1 cellular context compared by ENCODE assay signal in the genomic region with DNA sequence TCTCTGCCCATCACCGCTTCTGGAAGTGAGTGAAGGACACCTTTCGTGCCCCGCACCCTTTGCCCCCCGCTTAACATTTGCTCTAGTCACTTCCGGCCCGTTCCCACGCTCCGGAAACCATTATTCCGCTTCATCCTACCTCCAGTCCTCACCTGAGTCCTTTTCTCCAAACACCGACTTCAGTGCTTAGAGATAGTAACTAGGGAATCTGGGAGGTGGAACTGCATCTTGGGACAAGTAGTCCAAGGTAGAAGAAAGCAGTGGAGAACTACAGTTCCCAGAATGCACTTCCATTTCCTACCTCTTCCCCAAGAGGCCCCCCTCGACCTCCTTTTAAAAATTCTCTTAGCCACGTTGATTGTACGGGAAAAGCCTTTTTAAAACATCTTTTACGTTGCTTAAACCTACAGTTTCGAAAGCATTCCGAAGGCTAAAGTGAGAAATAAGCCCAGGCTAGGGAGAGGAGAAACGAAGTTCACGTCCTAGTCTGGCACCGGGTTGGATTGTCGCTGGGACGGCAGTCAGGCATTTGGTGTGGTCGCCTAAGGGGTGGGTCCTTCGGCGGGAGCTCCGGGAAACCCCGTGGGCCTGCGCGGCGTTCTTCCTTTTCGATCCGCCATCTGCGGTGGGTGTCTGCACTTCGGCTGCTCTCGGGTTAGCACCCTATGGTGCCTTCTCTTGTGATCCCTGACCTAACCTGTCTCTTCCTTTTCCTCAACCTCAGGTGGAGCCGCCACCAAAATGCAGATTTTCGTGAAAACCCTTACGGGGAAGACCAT.
A peak's percentile ranks its signal among the peaks of the same experiment; 100 is the strongest.
TF ChIP-seq lines count a peak whose summit lies in the region.

A gene (minus strand): TSS at position 210 of the 779 bp plus-strand sequence. CDS start 9,882 bp downstream, outside the sequence.
A gene (plus strand): TSS at position 605 of the 779 bp plus-strand sequence. CDS start 137 bp downstream, at position 742.

TF ChIP-seq in HepG2, 621 proteins besides CTCF, POLR2A, EP300 and RAD21 (continued from another document and continues in another):
- TF ChIP-seq, protein P1, sequence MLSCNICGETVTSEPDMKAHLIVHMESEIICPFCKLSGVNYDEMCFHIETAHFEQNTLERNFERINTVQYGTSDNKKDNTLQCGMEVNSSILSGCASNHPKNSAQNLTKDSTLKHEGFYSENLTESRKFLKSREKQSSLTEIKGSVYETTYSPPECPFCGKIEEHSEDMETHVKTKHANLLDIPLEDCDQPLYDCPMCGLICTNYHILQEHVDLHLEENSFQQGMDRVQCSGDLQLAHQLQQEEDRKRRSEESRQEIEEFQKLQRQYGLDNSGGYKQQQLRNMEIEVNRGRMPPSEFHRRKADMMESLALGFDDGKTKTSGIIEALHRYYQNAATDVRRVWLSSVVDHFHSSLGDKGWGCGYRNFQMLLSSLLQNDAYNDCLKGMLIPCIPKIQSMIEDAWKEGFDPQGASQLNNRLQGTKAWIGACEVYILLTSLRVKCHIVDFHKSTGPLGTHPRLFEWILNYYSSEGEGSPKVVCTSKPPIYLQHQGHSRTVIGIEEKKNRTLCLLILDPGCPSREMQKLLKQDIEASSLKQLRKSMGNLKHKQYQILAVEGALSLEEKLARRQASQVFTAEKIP (CRISPR knock-in tag; IDR thresholded peaks at IDR 0.05; ENCODE audit: borderline replicate concordance), result no peak
- TF ChIP-seq, protein P2, sequence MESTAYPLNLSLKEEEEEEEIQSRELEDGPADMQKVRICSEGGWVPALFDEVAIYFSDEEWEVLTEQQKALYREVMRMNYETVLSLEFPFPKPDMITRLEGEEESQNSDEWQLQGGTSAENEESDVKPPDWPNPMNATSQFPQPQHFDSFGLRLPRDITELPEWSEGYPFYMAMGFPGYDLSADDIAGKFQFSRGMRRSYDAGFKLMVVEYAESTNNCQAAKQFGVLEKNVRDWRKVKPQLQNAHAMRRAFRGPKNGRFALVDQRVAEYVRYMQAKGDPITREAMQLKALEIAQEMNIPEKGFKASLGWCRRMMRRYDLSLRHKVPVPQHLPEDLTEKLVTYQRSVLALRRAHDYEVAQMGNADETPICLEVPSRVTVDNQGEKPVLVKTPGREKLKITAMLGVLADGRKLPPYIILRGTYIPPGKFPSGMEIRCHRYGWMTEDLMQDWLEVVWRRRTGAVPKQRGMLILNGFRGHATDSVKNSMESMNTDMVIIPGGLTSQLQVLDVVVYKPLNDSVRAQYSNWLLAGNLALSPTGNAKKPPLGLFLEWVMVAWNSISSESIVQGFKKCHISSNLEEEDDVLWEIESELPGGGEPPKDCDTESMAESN (CRISPR knock-in tag; conservative IDR thresholded peaks at IDR 0.05), result peak; percentile 9; the same call in 1 of the 2 replicates
- TF ChIP-seq, protein P3, sequence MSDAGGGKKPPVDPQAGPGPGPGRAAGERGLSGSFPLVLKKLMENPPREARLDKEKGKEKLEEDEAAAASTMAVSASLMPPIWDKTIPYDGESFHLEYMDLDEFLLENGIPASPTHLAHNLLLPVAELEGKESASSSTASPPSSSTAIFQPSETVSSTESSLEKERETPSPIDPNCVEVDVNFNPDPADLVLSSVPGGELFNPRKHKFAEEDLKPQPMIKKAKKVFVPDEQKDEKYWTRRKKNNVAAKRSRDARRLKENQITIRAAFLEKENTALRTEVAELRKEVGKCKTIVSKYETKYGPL (CRISPR knock-in tag; IDR thresholded peaks at IDR 0.05), result no peak
- TF ChIP-seq SSRP1 (CRISPR knock-in tag; IDR thresholded peaks at IDR 0.05), result no peak
- peak; percentile 78 for TF ChIP-seq PHF20 (CRISPR knock-in tag; IDR thresholded peaks at IDR 0.05)
- TF ChIP-seq, protein P4, sequence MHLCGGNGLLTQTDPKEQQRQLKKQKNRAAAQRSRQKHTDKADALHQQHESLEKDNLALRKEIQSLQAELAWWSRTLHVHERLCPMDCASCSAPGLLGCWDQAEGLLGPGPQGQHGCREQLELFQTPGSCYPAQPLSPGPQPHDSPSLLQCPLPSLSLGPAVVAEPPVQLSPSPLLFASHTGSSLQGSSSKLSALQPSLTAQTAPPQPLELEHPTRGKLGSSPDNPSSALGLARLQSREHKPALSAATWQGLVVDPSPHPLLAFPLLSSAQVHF (CRISPR knock-in tag; IDR thresholded peaks at IDR 0.05), result no peak
- peak; percentile 96 for TF ChIP-seq ELF4 (CRISPR knock-in tag; IDR thresholded peaks at IDR 0.05; ENCODE audit: borderline replicate concordance)
- TF ChIP-seq, protein P5, sequence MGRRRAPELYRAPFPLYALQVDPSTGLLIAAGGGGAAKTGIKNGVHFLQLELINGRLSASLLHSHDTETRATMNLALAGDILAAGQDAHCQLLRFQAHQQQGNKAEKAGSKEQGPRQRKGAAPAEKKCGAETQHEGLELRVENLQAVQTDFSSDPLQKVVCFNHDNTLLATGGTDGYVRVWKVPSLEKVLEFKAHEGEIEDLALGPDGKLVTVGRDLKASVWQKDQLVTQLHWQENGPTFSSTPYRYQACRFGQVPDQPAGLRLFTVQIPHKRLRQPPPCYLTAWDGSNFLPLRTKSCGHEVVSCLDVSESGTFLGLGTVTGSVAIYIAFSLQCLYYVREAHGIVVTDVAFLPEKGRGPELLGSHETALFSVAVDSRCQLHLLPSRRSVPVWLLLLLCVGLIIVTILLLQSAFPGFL (CRISPR knock-in tag; IDR thresholded peaks at IDR 0.05), result no peak
- TF ChIP-seq, protein P6, sequence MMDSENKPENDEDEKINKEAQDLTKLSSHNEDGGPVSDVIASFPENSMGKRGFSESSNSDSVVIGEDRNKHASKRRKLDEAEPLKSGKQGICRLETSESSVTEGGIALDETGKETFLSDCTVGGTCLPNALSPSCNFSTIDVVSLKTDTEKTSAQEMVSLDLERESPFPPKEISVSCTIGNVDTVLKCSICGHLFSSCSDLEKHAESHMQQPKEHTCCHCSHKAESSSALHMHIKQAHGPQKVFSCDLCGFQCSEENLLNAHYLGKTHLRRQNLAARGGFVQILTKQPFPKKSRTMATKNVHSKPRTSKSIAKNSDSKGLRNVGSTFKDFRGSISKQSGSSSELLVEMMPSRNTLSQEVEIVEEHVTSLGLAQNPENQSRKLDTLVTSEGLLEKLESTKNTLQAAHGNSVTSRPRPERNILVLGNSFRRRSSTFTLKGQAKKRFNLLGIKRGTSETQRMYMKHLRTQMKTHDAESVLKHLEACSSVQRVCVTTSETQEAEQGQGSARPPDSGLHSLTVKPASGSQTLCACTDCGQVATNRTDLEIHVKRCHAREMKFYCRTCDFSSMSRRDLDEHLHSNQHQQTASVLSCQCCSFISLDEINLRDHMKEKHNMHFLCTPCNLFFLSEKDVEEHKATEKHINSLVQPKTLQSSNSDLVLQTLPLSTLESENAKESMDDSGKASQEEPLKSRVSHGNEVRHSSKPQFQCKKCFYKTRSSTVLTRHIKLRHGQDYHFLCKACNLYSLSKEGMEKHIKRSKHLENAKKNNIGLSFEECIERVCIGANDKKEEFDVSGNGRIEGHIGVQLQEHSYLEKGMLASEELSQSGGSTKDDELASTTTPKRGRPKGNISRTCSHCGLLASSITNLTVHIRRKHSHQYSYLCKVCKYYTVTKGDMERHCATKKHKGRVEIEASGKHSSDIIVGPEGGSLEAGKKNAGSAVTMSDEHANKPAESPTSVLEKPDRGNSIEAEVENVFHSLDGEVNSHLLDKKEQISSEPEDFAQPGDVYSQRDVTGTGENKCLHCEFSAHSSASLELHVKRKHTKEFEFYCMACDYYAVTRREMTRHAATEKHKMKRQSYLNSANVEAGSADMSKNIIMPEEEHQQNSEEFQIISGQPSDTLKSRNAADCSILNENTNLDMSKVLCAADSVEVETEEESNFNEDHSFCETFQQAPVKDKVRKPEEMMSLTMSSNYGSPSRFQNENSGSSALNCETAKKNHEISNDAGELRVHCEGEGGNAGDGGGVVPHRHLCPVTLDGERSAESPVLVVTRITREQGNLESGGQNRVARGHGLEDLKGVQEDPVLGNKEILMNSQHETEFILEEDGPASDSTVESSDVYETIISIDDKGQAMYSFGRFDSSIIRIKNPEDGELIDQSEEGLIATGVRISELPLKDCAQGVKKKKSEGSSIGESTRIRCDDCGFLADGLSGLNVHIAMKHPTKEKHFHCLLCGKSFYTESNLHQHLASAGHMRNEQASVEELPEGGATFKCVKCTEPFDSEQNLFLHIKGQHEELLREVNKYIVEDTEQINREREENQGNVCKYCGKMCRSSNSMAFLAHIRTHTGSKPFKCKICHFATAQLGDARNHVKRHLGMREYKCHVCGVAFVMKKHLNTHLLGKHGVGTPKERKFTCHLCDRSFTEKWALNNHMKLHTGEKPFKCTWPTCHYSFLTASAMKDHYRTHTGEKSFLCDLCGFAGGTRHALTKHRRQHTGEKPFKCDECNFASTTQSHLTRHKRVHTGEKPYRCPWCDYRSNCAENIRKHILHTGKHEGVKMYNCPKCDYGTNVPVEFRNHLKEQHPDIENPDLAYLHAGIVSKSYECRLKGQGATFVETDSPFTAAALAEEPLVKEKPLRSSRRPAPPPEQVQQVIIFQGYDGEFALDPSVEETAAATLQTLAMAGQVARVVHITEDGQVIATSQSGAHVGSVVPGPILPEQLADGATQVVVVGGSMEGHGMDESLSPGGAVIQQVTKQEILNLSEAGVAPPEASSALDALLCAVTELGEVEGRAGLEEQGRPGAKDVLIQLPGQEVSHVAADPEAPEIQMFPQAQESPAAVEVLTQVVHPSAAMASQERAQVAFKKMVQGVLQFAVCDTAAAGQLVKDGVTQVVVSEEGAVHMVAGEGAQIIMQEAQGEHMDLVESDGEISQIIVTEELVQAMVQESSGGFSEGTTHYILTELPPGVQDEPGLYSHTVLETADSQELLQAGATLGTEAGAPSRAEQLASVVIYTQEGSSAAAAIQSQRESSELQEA (CRISPR knock-in tag; IDR thresholded peaks at IDR 0.05; ENCODE audit: not compliant biosample characterization), result no peak
- peak; percentile 85 for TF ChIP-seq CBX1 (IDR thresholded peaks at IDR 0.05; ENCODE audit: low read depth)
- TF ChIP-seq, protein P7, sequence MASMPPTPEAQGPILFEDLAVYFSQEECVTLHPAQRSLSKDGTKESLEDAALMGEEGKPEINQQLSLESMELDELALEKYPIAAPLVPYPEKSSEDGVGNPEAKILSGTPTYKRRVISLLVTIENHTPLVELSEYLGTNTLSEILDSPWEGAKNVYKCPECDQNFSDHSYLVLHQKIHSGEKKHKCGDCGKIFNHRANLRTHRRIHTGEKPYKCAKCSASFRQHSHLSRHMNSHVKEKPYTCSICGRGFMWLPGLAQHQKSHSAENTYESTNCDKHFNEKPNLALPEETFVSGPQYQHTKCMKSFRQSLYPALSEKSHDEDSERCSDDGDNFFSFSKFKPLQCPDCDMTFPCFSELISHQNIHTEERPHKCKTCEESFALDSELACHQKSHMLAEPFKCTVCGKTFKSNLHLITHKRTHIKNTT (CRISPR knock-in tag; IDR thresholded peaks at IDR 0.05), result no peak
- TF ChIP-seq, protein P8, sequence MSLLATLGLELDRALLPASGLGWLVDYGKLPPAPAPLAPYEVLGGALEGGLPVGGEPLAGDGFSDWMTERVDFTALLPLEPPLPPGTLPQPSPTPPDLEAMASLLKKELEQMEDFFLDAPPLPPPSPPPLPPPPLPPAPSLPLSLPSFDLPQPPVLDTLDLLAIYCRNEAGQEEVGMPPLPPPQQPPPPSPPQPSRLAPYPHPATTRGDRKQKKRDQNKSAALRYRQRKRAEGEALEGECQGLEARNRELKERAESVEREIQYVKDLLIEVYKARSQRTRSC (CRISPR knock-in tag; IDR thresholded peaks at IDR 0.05; ENCODE audit: low read depth), result no peak
- TF ChIP-seq PCBP1 (IDR thresholded peaks at IDR 0.05; ENCODE audit: borderline replicate concordance, low read depth, low read length), result no peak
- TF ChIP-seq MIER2 (CRISPR knock-in tag; IDR thresholded peaks at IDR 0.05), result peak; percentile 72
- TF ChIP-seq, protein P9, sequence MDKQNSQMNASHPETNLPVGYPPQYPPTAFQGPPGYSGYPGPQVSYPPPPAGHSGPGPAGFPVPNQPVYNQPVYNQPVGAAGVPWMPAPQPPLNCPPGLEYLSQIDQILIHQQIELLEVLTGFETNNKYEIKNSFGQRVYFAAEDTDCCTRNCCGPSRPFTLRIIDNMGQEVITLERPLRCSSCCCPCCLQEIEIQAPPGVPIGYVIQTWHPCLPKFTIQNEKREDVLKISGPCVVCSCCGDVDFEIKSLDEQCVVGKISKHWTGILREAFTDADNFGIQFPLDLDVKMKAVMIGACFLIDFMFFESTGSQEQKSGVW (CRISPR knock-in tag; IDR thresholded peaks at IDR 0.05; ENCODE audit: borderline replicate concordance), result no peak
- TF ChIP-seq, protein P10, sequence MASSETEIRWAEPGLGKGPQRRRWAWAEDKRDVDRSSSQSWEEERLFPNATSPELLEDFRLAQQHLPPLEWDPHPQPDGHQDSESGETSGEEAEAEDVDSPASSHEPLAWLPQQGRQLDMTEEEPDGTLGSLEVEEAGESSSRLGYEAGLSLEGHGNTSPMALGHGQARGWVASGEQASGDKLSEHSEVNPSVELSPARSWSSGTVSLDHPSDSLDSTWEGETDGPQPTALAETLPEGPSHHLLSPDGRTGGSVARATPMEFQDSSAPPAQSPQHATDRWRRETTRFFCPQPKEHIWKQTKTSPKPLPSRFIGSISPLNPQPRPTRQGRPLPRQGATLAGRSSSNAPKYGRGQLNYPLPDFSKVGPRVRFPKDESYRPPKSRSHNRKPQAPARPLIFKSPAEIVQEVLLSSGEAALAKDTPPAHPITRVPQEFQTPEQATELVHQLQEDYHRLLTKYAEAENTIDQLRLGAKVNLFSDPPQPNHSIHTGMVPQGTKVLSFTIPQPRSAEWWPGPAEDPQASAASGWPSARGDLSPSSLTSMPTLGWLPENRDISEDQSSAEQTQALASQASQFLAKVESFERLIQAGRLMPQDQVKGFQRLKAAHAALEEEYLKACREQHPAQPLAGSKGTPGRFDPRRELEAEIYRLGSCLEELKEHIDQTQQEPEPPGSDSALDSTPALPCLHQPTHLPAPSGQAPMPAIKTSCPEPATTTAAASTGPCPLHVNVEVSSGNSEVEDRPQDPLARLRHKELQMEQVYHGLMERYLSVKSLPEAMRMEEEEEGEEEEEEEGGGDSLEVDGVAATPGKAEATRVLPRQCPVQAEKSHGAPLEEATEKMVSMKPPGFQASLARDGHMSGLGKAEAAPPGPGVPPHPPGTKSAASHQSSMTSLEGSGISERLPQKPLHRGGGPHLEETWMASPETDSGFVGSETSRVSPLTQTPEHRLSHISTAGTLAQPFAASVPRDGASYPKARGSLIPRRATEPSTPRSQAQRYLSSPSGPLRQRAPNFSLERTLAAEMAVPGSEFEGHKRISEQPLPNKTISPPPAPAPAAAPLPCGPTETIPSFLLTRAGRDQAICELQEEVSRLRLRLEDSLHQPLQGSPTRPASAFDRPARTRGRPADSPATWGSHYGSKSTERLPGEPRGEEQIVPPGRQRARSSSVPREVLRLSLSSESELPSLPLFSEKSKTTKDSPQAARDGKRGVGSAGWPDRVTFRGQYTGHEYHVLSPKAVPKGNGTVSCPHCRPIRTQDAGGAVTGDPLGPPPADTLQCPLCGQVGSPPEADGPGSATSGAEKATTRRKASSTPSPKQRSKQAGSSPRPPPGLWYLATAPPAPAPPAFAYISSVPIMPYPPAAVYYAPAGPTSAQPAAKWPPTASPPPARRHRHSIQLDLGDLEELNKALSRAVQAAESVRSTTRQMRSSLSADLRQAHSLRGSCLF (CRISPR knock-in tag; IDR thresholded peaks at IDR 0.05; ENCODE audit: borderline replicate concordance), result no peak
- TF ChIP-seq CHD4 (IDR thresholded peaks at IDR 0.05; ENCODE audit: borderline replicate concordance, low read length), result no peak
- TF ChIP-seq, protein P11, sequence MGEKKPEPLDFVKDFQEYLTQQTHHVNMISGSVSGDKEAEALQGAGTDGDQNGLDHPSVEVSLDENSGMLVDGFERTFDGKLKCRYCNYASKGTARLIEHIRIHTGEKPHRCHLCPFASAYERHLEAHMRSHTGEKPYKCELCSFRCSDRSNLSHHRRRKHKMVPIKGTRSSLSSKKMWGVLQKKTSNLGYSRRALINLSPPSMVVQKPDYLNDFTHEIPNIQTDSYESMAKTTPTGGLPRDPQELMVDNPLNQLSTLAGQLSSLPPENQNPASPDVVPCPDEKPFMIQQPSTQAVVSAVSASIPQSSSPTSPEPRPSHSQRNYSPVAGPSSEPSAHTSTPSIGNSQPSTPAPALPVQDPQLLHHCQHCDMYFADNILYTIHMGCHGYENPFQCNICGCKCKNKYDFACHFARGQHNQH (CRISPR knock-in tag; IDR thresholded peaks at IDR 0.05), result peak; percentile 89
- TF ChIP-seq TARDBP (CRISPR knock-in tag; IDR thresholded peaks at IDR 0.05), result peak; percentile 76; the same call in 1 of the 2 replicates
- TF ChIP-seq NFYC (CRISPR knock-in tag; IDR thresholded peaks at IDR 0.05), result peak; percentile 32
- peak; percentile 82; the same call in 1 of the 2 replicates for TF ChIP-seq ZNF557 (CRISPR knock-in tag; IDR thresholded peaks at IDR 0.05)
- no peak; the same call in 1 of the 2 replicates for TF ChIP-seq ZBTB38 (CRISPR knock-in tag; IDR thresholded peaks at IDR 0.05)
